ENCODE assay signal across 21 cellular contexts in the genomic region with DNA sequence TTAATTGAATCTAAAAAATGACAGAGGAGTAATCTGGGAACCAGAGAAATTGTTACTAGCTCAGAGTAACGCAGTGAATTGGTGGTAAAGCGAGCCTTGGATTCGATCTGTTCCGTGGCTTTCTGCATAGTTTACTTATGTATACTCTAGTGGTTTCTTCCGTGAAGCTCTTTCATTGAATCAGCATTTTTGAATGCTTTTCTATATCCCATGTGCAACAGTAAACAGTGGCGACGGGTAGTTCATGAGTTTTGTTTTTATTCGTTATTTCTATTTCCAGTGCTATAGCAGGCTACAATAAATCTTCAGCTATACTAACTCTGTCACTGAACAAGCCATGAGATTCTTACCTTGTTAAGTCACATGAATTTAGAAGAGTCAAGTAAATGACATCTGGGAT.
"Had no signal": no experiment of that assay in that cellular context is flagged by ENCODE, and none has a peak within 500 bp of the region (broad histone marks: within the 10 kb centered on the region; RNA-seq: fewer than 3 reads in every experiment).

No MANE protein-coding gene starts in this region.

- H3K27ac ChIP-seq: heart left ventricle, left lung, ovary, prostate gland, spleen, upper lobe of right lung had no signal

- H3K36me3 Mint-ChIP-seq: activated CD8-positive, alpha-beta memory T cell treated with anti-CD3 and anti-CD28 coated beads, Interleukin-2, amount 10 ng/mL, durations not matched to agents 7 days and 5 days; activated naive CD4-positive, alpha-beta T cell treated with anti-CD3 and anti-CD28 coated beads, Interleukin-2, amount 10 ng/mL, durations not matched to agents 7 days and 5 days; mesothelial cell of epicardium had no signal

- H3K27ac Mint-ChIP-seq: activated CD4-positive, alpha-beta T cell treated with anti-CD3 and anti-CD28 coated beads, Interleukin-2, amount 10 ng/mL, durations not matched to agents 24 days and 14 days; activated CD8-positive, alpha-beta memory T cell treated with anti-CD3 and anti-CD28 coated beads, Interleukin-2, amount 10 ng/mL, durations not matched to agents 7 days and 5 days; activated CD8-positive, alpha-beta T cell treated with anti-CD3 and anti-CD28 coated beads for 36 hours; activated naive CD4-positive, alpha-beta T cell treated with anti-CD3 and anti-CD28 coated beads, Interleukin-2, amount 10 ng/mL, durations not matched to agents 7 days and 5 days; mesothelial cell of epicardium; naive thymus-derived CD8-positive, alpha-beta T cell; T-helper 17 cell had no signal

- FAIRE-seq: kidney had no signal

- H3K4me3 ChIP-seq: heart left ventricle, left lung, lung, ovary, prostate gland, spleen, upper lobe of right lung had no signal

- H3K4me3 Mint-ChIP-seq: activated CD4-positive, alpha-beta T cell treated with anti-CD3 and anti-CD28 coated beads, Interleukin-2, amount 10 ng/mL, durations not matched to agents 24 days and 14 days; activated CD8-positive, alpha-beta memory T cell treated with anti-CD3 and anti-CD28 coated beads, Interleukin-2, amount 10 ng/mL, durations not matched to agents 7 days and 5 days; activated CD8-positive, alpha-beta T cell treated with anti-CD3 and anti-CD28 coated beads for 36 hours; activated naive CD4-positive, alpha-beta T cell treated with anti-CD3 and anti-CD28 coated beads, Interleukin-2, amount 10 ng/mL, durations not matched to agents 7 days and 5 days; mesothelial cell of epicardium; naive thymus-derived CD8-positive, alpha-beta T cell; T-helper 17 cell had no signal

- DNase-seq: activated CD4-positive, alpha-beta T cell treated with anti-CD3 and anti-CD28 coated beads, Interleukin-2, amount 10 ng/mL, durations not matched to agents 24 days and 14 days; activated CD8-positive, alpha-beta memory T cell treated with anti-CD3 and anti-CD28 coated beads, Interleukin-2, amount 10 ng/mL, durations not matched to agents 7 days and 5 days; activated CD8-positive, alpha-beta T cell treated with anti-CD3 and anti-CD28 coated beads for 36 hours; activated effector memory CD4-positive, alpha-beta T cell treated with anti-CD3 and anti-CD28 coated beads, Interleukin-2, amount 50 U/mL, for 16 hours; activated naive CD4-positive, alpha-beta T cell treated with anti-CD3 and anti-CD28 coated beads, Interleukin-2, amount 10 ng/mL, durations not matched to agents 7 days and 5 days; activated T-cell treated with anti-CD3 and anti-CD28 coated beads for 4 hours; amygdala; cerebellar nuclear complex; heart left ventricle; kidney; left lung; naive thymus-derived CD8-positive, alpha-beta T cell; ovary; spleen; stimulated activated CD4-positive, alpha-beta T cell treated with anti-CD3 and anti-CD28 coated beads, Interleukin-4, amount 100 ng/mL, for 24 hours; stimulated activated naive CD8-positive, alpha-beta T cell treated with anti-CD3 and anti-CD28 coated beads, Interleukin-15, Interleukin-2, amounts not matched to agents 100 U/mL and 50 U/mL, for 24 hours; T-helper 17 cell; upper lobe of right lung had no signal

- H3K36me3 ChIP-seq: heart left ventricle, left lung, ovary, prostate gland, spleen, upper lobe of right lung had no signal

- H3K4me1 Mint-ChIP-seq: activated CD8-positive, alpha-beta memory T cell treated with anti-CD3 and anti-CD28 coated beads, Interleukin-2, amount 10 ng/mL, durations not matched to agents 7 days and 5 days; activated naive CD4-positive, alpha-beta T cell treated with anti-CD3 and anti-CD28 coated beads, Interleukin-2, amount 10 ng/mL, durations not matched to agents 7 days and 5 days; mesothelial cell of epicardium; naive thymus-derived CD8-positive, alpha-beta T cell had no signal

- ATAC-seq: activated CD8-positive, alpha-beta memory T cell treated with anti-CD3 and anti-CD28 coated beads, Interleukin-2, amount 10 ng/mL, durations not matched to agents 7 days and 5 days; activated CD8-positive, alpha-beta T cell treated with anti-CD3 and anti-CD28 coated beads for 36 hours; heart left ventricle; left lung; naive thymus-derived CD8-positive, alpha-beta T cell; stimulated activated naive CD8-positive, alpha-beta T cell treated with anti-CD3 and anti-CD28 coated beads, Interleukin-15, Interleukin-2, amounts not matched to agents 100 U/mL and 50 U/mL, for 24 hours; T-helper 17 cell; upper lobe of right lung had no signal

- H3K27me3 ChIP-seq: heart left ventricle, left lung, ovary, spleen, upper lobe of right lung had no signal

- H3K9me3 ChIP-seq: heart left ventricle, left lung, ovary, prostate gland, spleen, upper lobe of right lung had no signal

- H3K27me3 Mint-ChIP-seq: activated CD4-positive, alpha-beta T cell treated with anti-CD3 and anti-CD28 coated beads, Interleukin-2, amount 10 ng/mL, durations not matched to agents 24 days and 14 days; activated CD8-positive, alpha-beta memory T cell treated with anti-CD3 and anti-CD28 coated beads, Interleukin-2, amount 10 ng/mL, durations not matched to agents 7 days and 5 days; activated CD8-positive, alpha-beta T cell treated with anti-CD3 and anti-CD28 coated beads for 36 hours; activated naive CD4-positive, alpha-beta T cell treated with anti-CD3 and anti-CD28 coated beads, Interleukin-2, amount 10 ng/mL, durations not matched to agents 7 days and 5 days; naive thymus-derived CD8-positive, alpha-beta T cell; T-helper 17 cell had no signal

- H3K4me1 ChIP-seq: left lung, prostate gland, spleen, upper lobe of right lung had no signal

- H3K9me3 Mint-ChIP-seq: activated CD4-positive, alpha-beta T cell treated with anti-CD3 and anti-CD28 coated beads, Interleukin-2, amount 10 ng/mL, durations not matched to agents 24 days and 14 days; activated CD8-positive, alpha-beta T cell treated with anti-CD3 and anti-CD28 coated beads for 36 hours; activated naive CD4-positive, alpha-beta T cell treated with anti-CD3 and anti-CD28 coated beads, Interleukin-2, amount 10 ng/mL, durations not matched to agents 7 days and 5 days; naive thymus-derived CD8-positive, alpha-beta T cell had no signal
